11 cellular contexts compared by ENCODE assay signal in genomic region chr2:75157435-75157834, GRCh38. TPM values are rescaled to one million over a fixed set of nuclear protein-coding genes. Genes with fewer than 3 reads are reported as not detected.
DNase-seq lines count a peak whose midpoint lies in the region; ATAC-seq and TF ChIP-seq lines count a peak whose summit lies in the region.
"Had no signal": no experiment of that assay in that cellular context is flagged by ENCODE, and none has a peak within 500 bp of the region (broad histone marks: within the 10 kb centered on the region; RNA-seq: fewer than 3 reads in every experiment).

No MANE protein-coding gene starts in this region.

- no peaks in the 10 kb centered on the region for H3K27me3 Mint-ChIP-seq in WTC11 (ENCODE audit: low read depth)
- peaks cover 7% of the 10 kb centered on the region for H3K27me3 Mint-ChIP-seq in activated CD4-positive, alpha-beta T cell treated with anti-CD3 and anti-CD28 coated beads for 36 hours

- no peaks in the 10 kb centered on the region for H3K9me1 ChIP-seq in IMR-90 (ENCODE audit: insufficient read depth, low read length)

- peaks cover 24% of the 10 kb centered on the region for H3K4me1 Mint-ChIP-seq in WTC11
- H3K4me1 Mint-ChIP-seq in activated CD4-positive, alpha-beta T cell treated with anti-CD3 and anti-CD28 coated beads for 36 hours: no peaks in the 10 kb centered on the region

- no peak overlapping the region for H4K8ac ChIP-seq in IMR-90 (ENCODE audit: low read depth in 2 of 2, low read length in 2 of 2)

- no peaks in the 10 kb centered on the region for H3K36me3 ChIP-seq in IMR-90 (ENCODE audit: control insufficient read depth, insufficient read depth, low read length)
- H3K36me3 ChIP-seq: gastroesophageal sphincter had no signal

- CTCF ChIA-PET in IMR-90 (lab: Yijun Ruan, JAX): interaction anchor here (1.2 kb wide), 2 partner anchors 16 to 18 kb away, joined by 3 to 4 read pairs; no protein-coding TSS in a partner anchor
- CTCF ChIA-PET in WTC11 (lab: Charles Lee): interaction anchor here (0.7 to 2.4 kb wide), 5 partner anchors 11 to 384 kb away, joined by 3 to 13 read pairs (median 4); partner anchors contain the start of gene TACR1
- CTCF ChIA-PET in activated CD4-positive, alpha-beta T cell treated with anti-CD3 and anti-CD28 coated beads for 36 hours (lab: Charles Lee): interaction anchor here (0.7 to 1.5 kb wide), 4 partner anchors 26 to 244 kb away, joined by 3 read pairs; no protein-coding TSS in a partner anchor

- H3K4me2 ChIP-seq in IMR-90 (ENCODE audit: low read depth, low read length): no peak overlapping the region

- H3K27ac Mint-ChIP-seq in WTC11: no peak overlapping the region
- no peak overlapping the region for H3K27ac Mint-ChIP-seq in activated CD4-positive, alpha-beta T cell treated with anti-CD3 and anti-CD28 coated beads for 36 hours

- no peak overlapping the region for H3K4me3 Mint-ChIP-seq in WTC11
- H3K4me3 Mint-ChIP-seq in activated CD4-positive, alpha-beta T cell treated with anti-CD3 and anti-CD28 coated beads for 36 hours: no peak overlapping the region

- H2AFZ ChIP-seq in IMR-90 (replicated peaks; ENCODE audit: low read length, poor library complexity): no peak overlapping the region

- H2BK20ac ChIP-seq in IMR-90 (ENCODE audit: low read depth, low read length): no peak overlapping the region

- intact Hi-C loops in IMR-90 (cut with micrococcal nuclease): loop anchor here (5.0 kb wide), 1 partner anchor 245 kb away; no protein-coding TSS in a partner anchor
- intact Hi-C loops in activated CD4-positive, alpha-beta T cell treated with anti-CD3 and anti-CD28 coated beads for 36 hours (cut with DNase I, micrococcal nuclease): no loop called here

- dilution Hi-C loops in IMR-90 (cut with HindIII; ENCODE audit: low sequenced_read_pairs, unreplicated experiment): no loop called here

- H3K4me3 ChIP-seq in IMR-90 (ENCODE audit: insufficient read depth, low read depth, low read length): no peak overlapping the region
- H3K4me3 ChIP-seq: gastroesophageal sphincter had no signal

- no peaks in the 10 kb centered on the region for H4K20me1 ChIP-seq in IMR-90 (ENCODE audit: insufficient read depth, low read length)

- DNase-seq in ELF-1 (ENCODE audit: low read depth, low spot score): peak; percentile 63
- DNase-seq in IMR-90: no peak
- no peak for DNase-seq in WTC11 (ENCODE audit: low spot score)
- peak; percentile 4 for DNase-seq in iris pigment epithelial cell (ENCODE audit: low read depth)
- no peak for DNase-seq in ACHN
- no peak for DNase-seq in stimulated activated CD4-positive, alpha-beta T cell treated with anti-CD3 and anti-CD28 coated beads, Interleukin-2, amount 100 ng/mL, for 24 hours
- no peak for DNase-seq in CD1c-positive myeloid dendritic cell (ENCODE audit: extremely low spot score)
- DNase-seq in activated CD4-positive, alpha-beta T cell treated with anti-CD3 and anti-CD28 coated beads for 36 hours: no peak
- DNase-seq: GDM1, NCI-H2081 had no signal

- H3K9me3 Mint-ChIP-seq in WTC11: peaks cover 2% of the 10 kb centered on the region; the same call in 1 of the 2 replicates
- H3K9me3 Mint-ChIP-seq in activated CD4-positive, alpha-beta T cell treated with anti-CD3 and anti-CD28 coated beads for 36 hours (ENCODE audit: low read depth): no peaks in the 10 kb centered on the region

- TF ChIP-seq CTCF in IMR-90 (conservative IDR thresholded peaks at IDR 0.05; ENCODE audit: low read depth, low read length) (peak; percentile 24; the same call in 1 of the 2 replicates), WTC11 (IDR thresholded peaks at IDR 0.05) (no peak)

- H3K36me3 Mint-ChIP-seq in WTC11: no peaks in the 10 kb centered on the region
- no peaks in the 10 kb centered on the region for H3K36me3 Mint-ChIP-seq in activated CD4-positive, alpha-beta T cell treated with anti-CD3 and anti-CD28 coated beads for 36 hours (ENCODE audit: low read depth)

- no peak overlapping the region for H3K14ac ChIP-seq in IMR-90 (replicated peaks; ENCODE audit: low read depth, low read length)

- H2BK5ac ChIP-seq in IMR-90 (ENCODE audit: low read depth, low read length, poor library complexity, severe bottlenecking): no peak overlapping the region

- H3K4ac ChIP-seq in IMR-90 (ENCODE audit: low read depth, low read length): no peak overlapping the region

- H3K27ac ChIP-seq in IMR-90 (ENCODE audit: insufficient read depth, low read length): no peak overlapping the region
- H3K27ac ChIP-seq: gastroesophageal sphincter had no signal

- no peaks in the 10 kb centered on the region for H3K4me1 ChIP-seq in IMR-90 (ENCODE audit: control insufficient read depth, insufficient read depth, low read length)

- no peaks in the 10 kb centered on the region; the same call in 1 of the 2 replicates for H3K27me3 ChIP-seq in IMR-90 (ENCODE audit: control insufficient read depth, insufficient read depth, low read length)
- H3K27me3 ChIP-seq: gastroesophageal sphincter had no signal

- peak; percentile 64; the same call in 1 of the 2 replicates for ATAC-seq in IMR-90 (ENCODE audit: low read depth)
- peak; percentile 54 for ATAC-seq in WTC11
- ATAC-seq in activated CD4-positive, alpha-beta T cell treated with anti-CD3 and anti-CD28 coated beads for 36 hours: no peak
- ATAC-seq: gastroesophageal sphincter had no signal

- in situ Hi-C loops in IMR-90 (cut with MboI; ENCODE audit: low sequenced_read_pairs) (no loop called here), ACHN (cut with HindIII; ENCODE audit: low pct_ligation_motif_present, low pct_unique_long_range_greater_than_20kb, low sequenced_read_pairs) (no loop called here)

- no TSS peak for BruUV-seq in IMR-90 (replicated peaks; lab: Mats Ljungman, UMichigan)

- no peak for TF ChIP-seq POLR2A in IMR-90 (IDR thresholded peaks at IDR 0.05; ENCODE audit: low read depth, low read length)

- H3K9me3 ChIP-seq in IMR-90 (ENCODE audit: control insufficient read depth, insufficient read depth, low read length): no peaks in the 10 kb centered on the region
- H3K9me3 ChIP-seq: gastroesophageal sphincter had no signal

- H4K5ac ChIP-seq in IMR-90 (ENCODE audit: low read depth, low read length): no peak overlapping the region

- no peak overlapping the region for H3K23ac ChIP-seq in IMR-90 (ENCODE audit: low read depth, low read length)

- no peak overlapping the region for H2BK120ac ChIP-seq in IMR-90 (ENCODE audit: low read depth, low read length)

- H2AK9ac ChIP-seq in IMR-90 (replicated peaks; ENCODE audit: low read depth, low read length, poor library complexity): no peak overlapping the region

- H4K91ac ChIP-seq in IMR-90 (ENCODE audit: insufficient read depth, low read depth, low read length): no peak overlapping the region

- peak; percentile 35 for TF ChIP-seq RAD21 in IMR-90 (IDR thresholded peaks at IDR 0.05; ENCODE audit: low read length)

- POLR2A ChIA-PET in IMR-90 (lab: Charles Lee; ENCODE audit: unreplicated experiment): no interaction called here
- POLR2A ChIA-PET in WTC11 (lab: Charles Lee): no interaction called here
- POLR2A ChIA-PET in activated CD4-positive, alpha-beta T cell treated with anti-CD3 and anti-CD28 coated beads for 36 hours (lab: Charles Lee): no interaction called here

- H2AK5ac ChIP-seq in IMR-90 (ENCODE audit: low read depth, low read length): no peak overlapping the region

- H3K79me1 ChIP-seq in IMR-90 (ENCODE audit: low read depth in 1 of 2, low read length in 2 of 2): no peaks in the 10 kb centered on the region

- H3K18ac ChIP-seq in IMR-90 (ENCODE audit: low read depth, low read length): no peak overlapping the region

- no peak overlapping the region for H3K9ac ChIP-seq in IMR-90 (ENCODE audit: low read depth, low read length)

- no peak overlapping the region for H3K56ac ChIP-seq in IMR-90 (ENCODE audit: extremely low read depth, insufficient read depth, low read length)

- H2BK15ac ChIP-seq in IMR-90 (ENCODE audit: low read depth, low read length): no peak overlapping the region

TF ChIP-seq in IMR-90, 13 proteins besides CTCF, POLR2A, EP300 and RAD21:
- no peak for TF ChIP-seq RFX5 (IDR thresholded peaks at IDR 0.05; ENCODE audit: low read depth, low read length)
- TF ChIP-seq SMC3 (IDR thresholded peaks at IDR 0.05; ENCODE audit: low read depth, low read length): peak; percentile 17; the same call in 1 of the 2 replicates
TF ChIP-seq in IMR-90: peak in this region for 1.

TF ChIP-seq in WTC11, 78 proteins besides CTCF, POLR2A, EP300 and RAD21 (continues in another document):
- TF ChIP-seq, protein P1, sequence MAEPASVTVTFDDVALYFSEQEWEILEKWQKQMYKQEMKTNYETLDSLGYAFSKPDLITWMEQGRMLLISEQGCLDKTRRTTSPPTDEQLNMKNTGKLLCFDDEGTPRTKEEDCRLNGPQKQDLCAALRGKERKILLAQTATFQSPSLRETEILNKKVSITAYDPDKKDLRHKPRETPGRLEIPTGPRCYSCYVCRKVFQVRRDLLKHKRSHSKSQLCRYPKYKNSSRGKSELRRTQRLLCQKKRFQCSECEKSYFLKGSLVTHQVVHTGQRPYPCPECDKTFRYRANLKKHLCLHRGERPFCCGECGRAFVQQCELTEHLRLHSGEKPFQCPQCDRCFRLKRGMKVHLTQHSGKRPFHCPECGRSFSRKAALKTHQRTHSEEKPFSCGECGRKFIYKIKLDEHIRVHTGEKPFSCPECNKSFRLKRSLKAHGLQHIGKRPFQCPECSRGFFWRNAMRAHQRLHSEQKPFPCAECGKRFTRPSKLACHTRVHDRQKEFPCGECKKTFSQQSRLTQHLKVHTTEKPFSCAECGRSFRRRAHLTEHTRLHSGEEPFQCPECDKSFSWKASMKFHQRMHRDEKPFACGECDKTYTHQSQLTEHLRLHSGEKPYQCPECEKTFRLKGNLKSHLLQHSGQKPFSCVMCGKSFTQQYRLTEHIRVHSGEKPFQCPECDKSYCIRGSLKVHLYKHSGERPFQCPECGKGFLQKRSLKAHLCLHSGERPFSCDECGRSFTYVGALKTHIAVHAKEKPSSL (CRISPR knock-in tag; conservative IDR thresholded peaks at IDR 0.05): no peak

RNA-seq across cellular contexts. Expression of gene TACR1, which starts 41.9 kb away (rescaled TPM):
- total RNA-seq in IMR-90 (2012; rRNA removed) (under 0.01 TPM in 2 replicates), WTC11 (2021) (0.13 to 0.23 TPM (median 0.18 TPM) in 3 replicates)
- polyA plus RNA-seq in IMR-90 (2012; rRNA removed): 0.06 and 0.09 TPM in 2 replicates
- polyA plus RNA-seq in IMR-90 (2012; cell fraction: cytosol; rRNA removed): 0.02 TPM in 1 of 2 replicates, not detected in the other
- 0.10 and 0.23 TPM in 2 replicates for polyA plus RNA-seq in IMR-90 (2012; cell fraction: nucleus; rRNA removed; ENCODE audit: low replicate concordance)
- not detected for total RNA-seq in activated CD4-positive, alpha-beta T cell treated with anti-CD3 and anti-CD28 coated beads for 36 hours

Comparison
In these comparisons a context has a peak if more than half of its experiments do, and no peak if none do; other contexts are left out.
1. DNase-seq: peak in ELF-1 (single experiment) and iris pigment epithelial cell (single experiment); none in IMR-90 (single experiment), WTC11 (single experiment), ACHN (single experiment), stimulated activated CD4-positive, alpha-beta T cell treated with anti-CD3 and anti-CD28 coated beads, Interleukin-2, amount 100 ng/mL, for 24 hours (0 of 2), CD1c-positive myeloid dendritic cell (single experiment) and activated CD4-positive, alpha-beta T cell treated with anti-CD3 and anti-CD28 coated beads for 36 hours (single experiment).